Comparison of ENCODE assay signal across 3 cellular contexts in the genomic region with DNA sequence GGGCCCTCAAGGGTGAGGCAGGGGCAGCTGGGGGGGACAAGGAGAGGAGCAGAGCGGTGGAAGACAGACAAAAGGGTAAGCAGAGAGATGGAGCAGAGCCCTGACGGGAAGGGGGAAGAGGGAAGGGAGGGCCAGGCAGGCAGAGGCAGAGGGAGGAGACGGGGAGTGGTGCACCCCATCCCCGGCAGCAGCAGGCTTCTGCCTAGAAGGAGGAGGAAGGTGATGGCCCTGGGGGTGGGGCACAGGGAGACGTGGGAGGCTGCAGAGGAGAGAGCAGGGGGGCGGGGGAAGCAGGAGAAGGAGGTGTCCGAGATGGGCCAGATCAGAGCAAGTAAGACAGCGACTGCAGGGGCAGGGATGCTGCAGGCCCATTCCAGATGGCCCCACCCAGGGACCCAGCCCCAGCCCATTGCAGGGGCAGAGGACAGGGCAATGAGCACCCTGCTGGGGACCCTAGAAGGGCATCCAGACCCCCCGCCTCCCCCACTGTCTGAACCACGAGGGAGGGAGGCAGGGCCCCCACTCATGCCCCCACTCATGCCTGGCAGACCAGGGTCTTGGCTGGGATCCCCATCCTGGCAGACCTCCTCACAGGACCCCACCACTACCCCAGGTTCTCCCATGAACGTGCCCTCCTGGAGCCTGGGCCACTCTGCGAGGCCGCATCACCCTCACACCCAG.
TF ChIP-seq lines count a peak whose summit lies in the region.

No MANE protein-coding gene starts in this region.

TF ChIP-seq in GM23338, 12 proteins besides CTCF, POLR2A, EP300 and RAD21:
- TF ChIP-seq JUNB (IDR thresholded peaks at IDR 0.05; ENCODE audit: unreplicated experiment), result no peak
- no peak for TF ChIP-seq POLR2AphosphoS5 (IDR thresholded peaks at IDR 0.05; ENCODE audit: low read depth)
- TF ChIP-seq CREB1 (CRISPR knock-in tag; IDR thresholded peaks at IDR 0.05; ENCODE audit: low read depth), result no peak
- TF ChIP-seq ZNF331 (CRISPR knock-in tag; IDR thresholded peaks at IDR 0.05; ENCODE audit: low read depth), result no peak

TF ChIP-seq in H1, 55 proteins besides CTCF, POLR2A, EP300 and RAD21:
- no peak for TF ChIP-seq TAF7 (optimal IDR thresholded peaks at IDR 0.05; ENCODE audit: borderline replicate concordance, low read depth, low read length)
- no peak for TF ChIP-seq HDAC2 (IDR thresholded peaks at IDR 0.05; ENCODE audit: borderline replicate concordance in 1 of 2, low read depth in 2 of 2, low read length in 2 of 2)
- TF ChIP-seq RXRA (IDR thresholded peaks at IDR 0.05; ENCODE audit: insufficient read depth, low read depth, low read length), result no peak
- no peak for TF ChIP-seq CREB1 (IDR thresholded peaks at IDR 0.05)
- no peak for TF ChIP-seq TBP (IDR thresholded peaks at IDR 0.05; ENCODE audit: low read depth, low read length)
- TF ChIP-seq SP2 (IDR thresholded peaks at IDR 0.05; ENCODE audit: low read length), result no peak

TF ChIP-seq in neural cell, 6 proteins besides CTCF, POLR2A, EP300 and RAD21:
- TF ChIP-seq, protein P1, sequence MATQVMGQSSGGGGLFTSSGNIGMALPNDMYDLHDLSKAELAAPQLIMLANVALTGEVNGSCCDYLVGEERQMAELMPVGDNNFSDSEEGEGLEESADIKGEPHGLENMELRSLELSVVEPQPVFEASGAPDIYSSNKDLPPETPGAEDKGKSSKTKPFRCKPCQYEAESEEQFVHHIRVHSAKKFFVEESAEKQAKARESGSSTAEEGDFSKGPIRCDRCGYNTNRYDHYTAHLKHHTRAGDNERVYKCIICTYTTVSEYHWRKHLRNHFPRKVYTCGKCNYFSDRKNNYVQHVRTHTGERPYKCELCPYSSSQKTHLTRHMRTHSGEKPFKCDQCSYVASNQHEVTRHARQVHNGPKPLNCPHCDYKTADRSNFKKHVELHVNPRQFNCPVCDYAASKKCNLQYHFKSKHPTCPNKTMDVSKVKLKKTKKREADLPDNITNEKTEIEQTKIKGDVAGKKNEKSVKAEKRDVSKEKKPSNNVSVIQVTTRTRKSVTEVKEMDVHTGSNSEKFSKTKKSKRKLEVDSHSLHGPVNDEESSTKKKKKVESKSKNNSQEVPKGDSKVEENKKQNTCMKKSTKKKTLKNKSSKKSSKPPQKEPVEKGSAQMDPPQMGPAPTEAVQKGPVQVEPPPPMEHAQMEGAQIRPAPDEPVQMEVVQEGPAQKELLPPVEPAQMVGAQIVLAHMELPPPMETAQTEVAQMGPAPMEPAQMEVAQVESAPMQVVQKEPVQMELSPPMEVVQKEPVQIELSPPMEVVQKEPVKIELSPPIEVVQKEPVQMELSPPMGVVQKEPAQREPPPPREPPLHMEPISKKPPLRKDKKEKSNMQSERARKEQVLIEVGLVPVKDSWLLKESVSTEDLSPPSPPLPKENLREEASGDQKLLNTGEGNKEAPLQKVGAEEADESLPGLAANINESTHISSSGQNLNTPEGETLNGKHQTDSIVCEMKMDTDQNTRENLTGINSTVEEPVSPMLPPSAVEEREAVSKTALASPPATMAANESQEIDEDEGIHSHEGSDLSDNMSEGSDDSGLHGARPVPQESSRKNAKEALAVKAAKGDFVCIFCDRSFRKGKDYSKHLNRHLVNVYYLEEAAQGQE (IDR thresholded peaks at IDR 0.05; ENCODE audit: borderline replicate concordance), result no peak
- no peak for TF ChIP-seq MXI1 (conservative IDR thresholded peaks at IDR 0.05; ENCODE audit: poor library complexity, severe bottlenecking)
- no peak for TF ChIP-seq TAF1 (IDR thresholded peaks at IDR 0.05; ENCODE audit: low read depth)
- TF ChIP-seq POLR2AphosphoS5 (IDR thresholded peaks at IDR 0.05), result no peak
- TF ChIP-seq SMC3 (conservative IDR thresholded peaks at IDR 0.05; ENCODE audit: poor library complexity), result no peak
- no peak for TF ChIP-seq EZH2 (IDR thresholded peaks at IDR 0.05; ENCODE audit: borderline replicate concordance, insufficient read depth, low read length, poor library complexity, severe bottlenecking)
